ENCODE assay signal across 16 cellular contexts in genomic region chr10:79042639-79043411, GRCh38. TPM values are rescaled to one million over a fixed set of nuclear protein-coding genes. Genes with fewer than 3 reads are reported as not detected.
DNase-seq lines count a peak whose midpoint lies in the region; ATAC-seq, FAIRE-seq and TF ChIP-seq lines count a peak whose summit lies in the region.
"Had no signal": no experiment of that assay in that cellular context is flagged by ENCODE, and none has a peak within 500 bp of the region (broad histone marks: within the 10 kb centered on the region; RNA-seq: fewer than 3 reads in every experiment).

No MANE protein-coding gene starts in this region.

- H3K4me3 Mint-ChIP-seq in CD4-positive, alpha-beta T cell, result no peak overlapping the region

- intact Hi-C loops in CD4-positive, alpha-beta T cell (cut with DNase I, micrococcal nuclease), result no loop called here
- intact Hi-C loops in K562 (cut with micrococcal nuclease), result no loop called here
- intact Hi-C loops in pancreas (cut with DNase I), result no loop called here

- TF ChIP-seq POLR2A in K562 (conservative IDR thresholded peaks at IDR 0.05), result no peak

- no peak overlapping the region for H3K4me3 ChIP-seq in AG10803 (ENCODE audit: low read length)
- no peak overlapping the region for H3K4me3 ChIP-seq in HEK293 (ENCODE audit: low read depth, low read length)
- no peak overlapping the region for H3K4me3 ChIP-seq in K562
- no peak overlapping the region for H3K4me3 ChIP-seq in pancreas

- no peak for TF ChIP-seq EP300 in K562 (IDR thresholded peaks at IDR 0.05; ENCODE audit: low read length)

- no peak for TF ChIP-seq RAD21 in K562 (CRISPR knock-in tag; conservative IDR thresholded peaks at IDR 0.05 in 1 of 2, IDR thresholded peaks at IDR 0.05 in 1 of 2)

- no TSS peak for BruUV-seq in K562 (replicated peaks; lab: Mats Ljungman, UMichigan)

- H3K27me3 Mint-ChIP-seq in CD4-positive, alpha-beta T cell, result no peaks in the 10 kb centered on the region

- H3K9me3 Mint-ChIP-seq in CD4-positive, alpha-beta T cell, result peaks cover 4% of the 10 kb centered on the region

- in situ Hi-C loops in K562 (cut with MboI), result no loop called here

- H3K4me1 ChIP-seq in HEK293 (ENCODE audit: control insufficient read depth, insufficient read depth, low read length) (no peaks in the 10 kb centered on the region), K562 (replicated peaks in 1 of 2; ENCODE audit: control insufficient read depth in 2 of 2, insufficient read depth in 2 of 2, low read length in 2 of 2) (peaks cover 14 to 29% of the 10 kb centered on the region in 2 experiments), pancreas (peaks cover 0 to 12% (median 0%) of the 10 kb centered on the region in 3 donors)

- no peak for FAIRE-seq in K562 (lab: Jason Lieb, UNC)
- FAIRE-seq in pancreas (lab: Jason Lieb, UNC), result no peak
- FAIRE-seq: A204.1, G401.6, GM12891 had no signal

- no peaks in the 10 kb centered on the region for H3K9me1 ChIP-seq in K562 (ENCODE audit: control insufficient read depth, insufficient read depth, low read length)

- no peak overlapping the region for H2AFZ ChIP-seq in K562 (ENCODE audit: low read depth, low read length)

- no peak for ATAC-seq in CD4-positive, alpha-beta T cell (ENCODE audit: poor library complexity)
- no peak for ATAC-seq in K562
- ATAC-seq in pancreas, result no peak

- no peaks in the 10 kb centered on the region for H3K9me3 ChIP-seq in CD4-positive, alpha-beta T cell (ENCODE audit: control insufficient read depth, low read length)
- H3K9me3 ChIP-seq in HEK293 (ENCODE audit: control insufficient read depth, insufficient read depth, low read depth, low read length) (no peaks in the 10 kb centered on the region), K562 (replicated peaks; ENCODE audit: control insufficient read depth, insufficient read depth, low read depth, low read length) (no peaks in the 10 kb centered on the region), pancreas (no peaks in the 10 kb centered on the region)
- H3K9me3 ChIP-seq: BE2C had no signal

- no peaks in the 10 kb centered on the region for H3K79me2 ChIP-seq in K562 (ENCODE audit: control insufficient read depth, insufficient read depth, low read length)

- H3K27me3 ChIP-seq in CD4-positive, alpha-beta T cell (ENCODE audit: control insufficient read depth, insufficient read depth, low read length), result no peaks in the 10 kb centered on the region
- no peaks in the 10 kb centered on the region for H3K27me3 ChIP-seq in K562 (ENCODE audit: control insufficient read depth in 2 of 2, insufficient read depth in 2 of 2, low read length in 2 of 2)
- H3K27me3 ChIP-seq in pancreas, result no peaks in the 10 kb centered on the region
- H3K27me3 ChIP-seq: BE2C had no signal

- peak overlapping the region; percentile 50 for H3K27ac Mint-ChIP-seq in CD4-positive, alpha-beta T cell

- H4K20me1 ChIP-seq in K562 (replicated peaks; ENCODE audit: control insufficient read depth, insufficient read depth, low read length), result no peaks in the 10 kb centered on the region

- POLR2A ChIA-PET in CD4-positive, alpha-beta T cell (lab: Charles Lee), result interaction anchor here (0.6 kb wide), 1 partner anchor 284 kb away, joined by 3 read pairs; no protein-coding TSS in a partner anchor
- POLR2A ChIA-PET in HEK293 (lab: Yijun Ruan, JAX) (no interaction called here), K562 (lab: Yijun Ruan, JAX) (no interaction called here)

- peak; percentile 14 for DNase-seq in AG10803 (ENCODE audit: low read depth)
- no peak for DNase-seq in CD4-positive, alpha-beta T cell
- DNase-seq in K562 (ENCODE audit: extremely low read depth in 1 of 4, low spot score in 3 of 4), result no peak
- no peak for DNase-seq in pancreas
- DNase-seq in DMS53 treated with DMSO at 0.1 percent for 48 hours (lab: John Stamatoyannopoulos, UW; ENCODE audit: unreplicated experiment), result no peak
- no peak for DNase-seq in amniotic stem cell (lab: John Stamatoyannopoulos, UW)
- DNase-seq: BE2C, Calu3, DMS79 treated with DMSO at 0.1 percent for 48 hours, EL, Karpas-422 had no signal

- peaks cover 66% of the 10 kb centered on the region for H3K4me1 Mint-ChIP-seq in CD4-positive, alpha-beta T cell (ENCODE audit: low read depth)

- H3K36me3 Mint-ChIP-seq in CD4-positive, alpha-beta T cell (ENCODE audit: low read depth), result no peaks in the 10 kb centered on the region

- TF ChIP-seq CTCF in AG10803 (conservative IDR thresholded peaks at IDR 0.05; ENCODE audit: low read length) (0 out of 2 replicates have a peak, but pooled peaks have one; percentile 8), HEK293 (tag by site-specific recombination; IDR thresholded peaks at IDR 0.05) (no peak), K562 (IDR thresholded peaks at IDR 0.05 in 2 of 3, conservative IDR thresholded peaks at IDR 0.05 in 1 of 3; ENCODE audit: insufficient read depth in 2 of 3, low read depth in 1 of 3, low read length in 3 of 3) (no peak), pancreas (IDR thresholded peaks at IDR 0.05) (no peak)
- TF ChIP-seq CTCF in CD4-positive, alpha-beta T cell (IDR thresholded peaks at IDR 0.05), result no peak

- WGBS in K562 (ENCODE audit: insufficient coverage, low coverage, missing lambda C conversion rate), result 27% methylated on average over 3 of the region's 3 CpGs
- WGBS in pancreas, 2 donors, result 72 to 80% methylated on average over 3 of the region's 3 CpGs

- no peaks in the 10 kb centered on the region for H3K36me3 ChIP-seq in HEK293 (ENCODE audit: control insufficient read depth in 2 of 2, insufficient read depth in 1 of 2, low read length in 2 of 2)
- H3K36me3 ChIP-seq in K562 (ENCODE audit: control insufficient read depth, insufficient read depth, low read length), result no peaks in the 10 kb centered on the region
- H3K36me3 ChIP-seq in pancreas, result no peaks in the 10 kb centered on the region
- H3K36me3 ChIP-seq: BE2C had no signal

- H3K9ac ChIP-seq in K562 (ENCODE audit: insufficient read depth in 1 of 2, low read depth in 2 of 2, low read length in 2 of 2), result no peak overlapping the region

- H3K4me2 ChIP-seq in K562 (ENCODE audit: insufficient read depth, low read length), result no peak overlapping the region

- no peak overlapping the region for H3K27ac ChIP-seq in CD4-positive, alpha-beta T cell (ENCODE audit: low read depth, low read length)
- H3K27ac ChIP-seq in HEK293 (ENCODE audit: extremely low read depth, low read depth, low read length) (no peak overlapping the region), K562 (ENCODE audit: extremely low read depth, low read depth, low read length) (no peak overlapping the region), pancreas (no peak overlapping the region)
- H3K27ac ChIP-seq: C4-2B had no signal

- CTCF ChIA-PET in CD4-positive, alpha-beta T cell (lab: Charles Lee), result no interaction called here
- CTCF ChIA-PET in HEK293 (lab: Yijun Ruan, JAX) (no interaction called here), K562 (lab: Yijun Ruan, JAX; ENCODE audit: low intra/inter-chr PET ratio) (no interaction called here)

TF ChIP-seq in HEK293, 187 proteins besides CTCF, POLR2A, EP300 and RAD21:
- TF ChIP-seq ZNF292 (tag by site-specific recombination; IDR thresholded peaks at IDR 0.05; ENCODE audit: borderline replicate concordance, low read depth) (no peak), ZNF530 (tag by site-specific recombination; IDR thresholded peaks at IDR 0.05; ENCODE audit: low read depth) (no peak), SCRT2 (tag by site-specific recombination; IDR thresholded peaks at IDR 0.05) (peak; percentile 73), GLIS2 (tag by site-specific recombination; IDR thresholded peaks at IDR 0.05) (no peak), GLIS1 (tag by site-specific recombination; IDR thresholded peaks at IDR 0.05) (no peak), ZNF677 (tag by site-specific recombination; IDR thresholded peaks at IDR 0.05) (no peak)

TF ChIP-seq in K562, 482 proteins besides CTCF, POLR2A, EP300 and RAD21:
- TF ChIP-seq FOXK2 (conservative IDR thresholded peaks at IDR 0.05 in 1 of 2, IDR thresholded peaks at IDR 0.05 in 1 of 2; ENCODE audit: low read depth in 2 of 2) (no peak), ZFP36 (IDR thresholded peaks at IDR 0.05; ENCODE audit: low read depth, low read length, partially characterized antibody) (peak; percentile 76), RBM25 (IDR thresholded peaks at IDR 0.05; ENCODE audit: low read depth, low read length, severe bottlenecking) (peak; percentile 78), ZNF583 (CRISPR knock-in tag; IDR thresholded peaks at IDR 0.05) (peak; percentile 97), TARDBP (IDR thresholded peaks at IDR 0.05) (no peak), HMBOX1 (IDR thresholded peaks at IDR 0.05) (peak; percentile 40; the same call in 1 of the 2 replicates)
TF ChIP-seq in K562: peak in this region for 4.

RNA-seq across cellular contexts. Expression of gene ZMIZ1, which starts 25.9 kb away (rescaled TPM):
- 10 to 100 TPM; 14.6 to 15.5 TPM for total RNA-seq in CD4-positive, alpha-beta T cell
- total RNA-seq in K562 (2011; cell fraction: chromatin; rRNA removed; ENCODE audit: low replicate concordance), result 31.4 and 71.8 TPM in 2 replicates
- 28.6 and 32.2 TPM in 2 replicates for total RNA-seq in K562 (2011; cell fraction: nucleolus; rRNA removed)
- total RNA-seq in K562 (2011; cell fraction: nucleoplasm; rRNA removed), result 31.8 and 38.1 TPM in 2 replicates
- 7.0 and 7.7 TPM in 2 replicates for total RNA-seq in K562 (2014; rRNA removed)
- 2.6 and 2.8 TPM in 2 replicates for total RNA-seq in K562 (2014; rRNA removed; fragmentation: Illumina TruSeq; extraction: Trizol)
- 4.3 and 5.0 TPM in 2 replicates for total RNA-seq in K562 (2015; rRNA removed; fragmentation: Illumina TruSeq; extraction: Trizol)
- 30.3 and 37.3 TPM in 2 replicates for total RNA-seq in K562 (2021)
- 3.6 and 6.2 TPM in 2 replicates for polyA plus RNA-seq in K562 (2011; rRNA removed)
- 5.2 and 5.4 TPM in 2 replicates for polyA plus RNA-seq in K562 (2011; cell fraction: cytosol; rRNA removed)
- polyA plus RNA-seq in K562 (2011; cell fraction: nucleus; rRNA removed), result 18.9 and 30.6 TPM in 2 replicates
- polyA plus RNA-seq in K562 (2012), result 23.3 and 39.2 TPM in 2 replicates
- polyA plus RNA-seq in K562 (2014; fragmentation: Illumina TruSeq; extraction: Trizol), result 22.9 and 25.1 TPM in 2 replicates
- polyA plus RNA-seq in K562 (2014; fragmentation: Nextera tagmentation; extraction: Ambion mirVana), result 1 to 10 TPM; 1.0 to 1.9 TPM
- polyA plus RNA-seq in K562 (2014; rRNA removed), result 11.0 and 11.7 TPM in 2 replicates
- 5.8 and 6.7 TPM in 2 replicates for polyA minus RNA-seq in K562 (2011; rRNA and poly(A)+ RNA removed)
- 14.9 and 22.3 TPM in 2 replicates for polyA minus RNA-seq in K562 (2011; cell fraction: cytosol; rRNA and poly(A)+ RNA removed)
- polyA minus RNA-seq in K562 (2011; cell fraction: nucleus; rRNA and poly(A)+ RNA removed), result 17.6 and 22.4 TPM in 2 replicates
- total RNA-seq in pancreas, result 10 to 100 TPM; 21.3 to 45.0 (median 23.5) TPM
- 10 to 100 TPM; 14.5 to 20.8 TPM for polyA plus RNA-seq in pancreas
